Comparison of ENCODE assay signal across 9 cellular contexts in genomic region chr1:156130578-156130942, GRCh38. TPM values are rescaled to one million over a fixed set of nuclear protein-coding genes. Genes with fewer than 3 reads are reported as not detected.
A peak's percentile ranks its signal among the peaks of the same experiment; 100 is the strongest.
DNase-seq lines count a peak whose midpoint lies in the region; ATAC-seq and TF ChIP-seq lines count a peak whose summit lies in the region.
"Had no signal": no experiment of that assay in that cellular context is flagged by ENCODE, and none has a peak within 500 bp of the region (broad histone marks: within the 10 kb centered on the region; RNA-seq: fewer than 3 reads in every experiment).

No MANE protein-coding gene starts in this region.

- ATAC-seq in WTC11, result no peak
- peak in 2 of 4 donors; percentile 1 to 5 for ATAC-seq in psoas muscle
- ATAC-seq in GM21423 (IDR thresholded peaks at IDR 0.05; ENCODE audit: unreplicated experiment), result no peak

- H3K27ac ChIP-seq in AG04450 (ENCODE audit: low read depth, low read length) (peak overlapping the region; percentile 73), psoas muscle (peak overlapping the region; percentile 99)

- H3K9me3 Mint-ChIP-seq in WTC11, result no peaks in the 10 kb centered on the region
- peaks cover 2% of the 10 kb centered on the region for H3K9me3 Mint-ChIP-seq in glutamatergic neuron (ENCODE audit: unreplicated experiment)
- H3K9me3 Mint-ChIP-seq: activated T-helper 1 cell treated with anti-CD3 and anti-CD28 coated beads, Interleukin-12 subunit alpha, Interleukin-12 subunit beta, Interleukin-2, Interleukin-4 antibody, amounts not matched to agents 30 ng/mL and 10 ng/mL and 1 ng/mL, durations not matched to agents 14 hours and 24 hours and 36 hours had no signal

- H3K27ac Mint-ChIP-seq in WTC11, result no peak overlapping the region
- no peak overlapping the region for H3K27ac Mint-ChIP-seq in glutamatergic neuron (ENCODE audit: unreplicated experiment)

- intact Hi-C loops in psoas muscle (cut with DNase I), result loop anchor here (1.0 to 2.0 kb wide), 2 partner anchors 34 kb away; no protein-coding TSS in a partner anchor

- peaks cover 50% of the 10 kb centered on the region for H3K4me1 ChIP-seq in psoas muscle

- CTCF ChIA-PET in AG04450 (lab: Charles Lee), result interaction anchor here (1.1 to 32.7 kb wide), 9 partner anchors 9 to 167 kb away, joined by 3 to 682 read pairs (median 10); partner anchors contain the start of gene LMNA
- CTCF ChIA-PET in WTC11 (lab: Charles Lee), result interaction anchor here (0.5 to 28.0 kb wide), 37 partner anchors 7 to 212 kb away, joined by 3 to 1176 read pairs (median 5); partner anchors contain the start of genes ARHGEF2, BGLAP, KHDC4 and LAMTOR2

- DNase-seq in AG04450 (ENCODE audit: low read depth, low spot score), result no peak
- DNase-seq in WTC11 (ENCODE audit: low spot score), result no peak
- DNase-seq in glutamatergic neuron, result no peak
- DNase-seq in psoas muscle, result no peak
- DNase-seq in NCI-H146 (lab: John Stamatoyannopoulos, UW), result no peak
- DNase-seq in cerebellar cortex (ENCODE audit: low spot score), result no peak
- no peak for DNase-seq in NCI-H2196 (lab: John Stamatoyannopoulos, UW; ENCODE audit: unreplicated experiment)

- H3K36me3 ChIP-seq in psoas muscle (ENCODE audit: insufficient read depth in 1 of 2, low read depth in 1 of 2), result peaks cover 15 to 53% of the 10 kb centered on the region in 2 donors

- TF ChIP-seq CTCF in AG04450 (IDR thresholded peaks at IDR 0.05; ENCODE audit: low read depth, low read length) (no peak), WTC11 (IDR thresholded peaks at IDR 0.05) (peak; percentile 7; the same call in 1 of the 2 replicates), glutamatergic neuron (IDR thresholded peaks at IDR 0.05; ENCODE audit: partially characterized antibody, unreplicated experiment) (peak; percentile 43), psoas muscle (IDR thresholded peaks at IDR 0.05) (no peak)

- POLR2A ChIA-PET in AG04450 (lab: Yijun Ruan, JAX), result interaction anchor here (1.9 to 5.8 kb wide), 3 partner anchors 17 to 33 kb away, joined by 14 to 125 read pairs (median 36); partner anchors contain the start of gene LMNA
- POLR2A ChIA-PET in WTC11 (lab: Charles Lee), result interaction anchor here (1.0 to 2.7 kb wide), 7 partner anchors 15 to 152 kb away, joined by 3 to 24 read pairs (median 4); partner anchors contain the start of genes ARHGEF2, MEX3A and RAB25

- no peaks in the 10 kb centered on the region for H3K9me3 ChIP-seq in AG04450 (ENCODE audit: control insufficient read depth, insufficient read depth, low read length)
- no peaks in the 10 kb centered on the region for H3K9me3 ChIP-seq in psoas muscle

- H3K4me1 Mint-ChIP-seq in WTC11, result peaks cover 25% of the 10 kb centered on the region
- H3K4me1 Mint-ChIP-seq in glutamatergic neuron (ENCODE audit: low read depth, unreplicated experiment), result peaks cover 14% of the 10 kb centered on the region

- H3K27me3 ChIP-seq in AG04450 (ENCODE audit: control insufficient read depth, insufficient read depth, low read length), result no peaks in the 10 kb centered on the region
- H3K27me3 ChIP-seq in psoas muscle (ENCODE audit: insufficient read depth in 3 of 3, low read length in 2 of 3), result no peaks in the 10 kb centered on the region

- no peak overlapping the region for H3K4me3 Mint-ChIP-seq in WTC11
- no peak overlapping the region for H3K4me3 Mint-ChIP-seq in glutamatergic neuron (ENCODE audit: unreplicated experiment)
- H3K4me3 Mint-ChIP-seq: activated T-helper 1 cell treated with anti-CD3 and anti-CD28 coated beads, Interleukin-12 subunit alpha, Interleukin-12 subunit beta, Interleukin-2, Interleukin-4 antibody, amounts not matched to agents 30 ng/mL and 10 ng/mL and 1 ng/mL, durations not matched to agents 14 hours and 24 hours and 36 hours had no signal

- 76 to 85% (median 84%) methylated on average over 6 of the region's 6 CpGs for WGBS in psoas muscle, 3 donors

- H3K27me3 Mint-ChIP-seq in WTC11 (ENCODE audit: low read depth) (no peaks in the 10 kb centered on the region; the same call in 1 of the 2 replicates), glutamatergic neuron (ENCODE audit: unreplicated experiment) (peaks cover 11% of the 10 kb centered on the region)

- H3K36me3 Mint-ChIP-seq in WTC11 (peaks cover 6% of the 10 kb centered on the region), glutamatergic neuron (ENCODE audit: unreplicated experiment) (no peaks in the 10 kb centered on the region)

- H3K4me3 ChIP-seq in AG04450 (ENCODE audit: low read depth, low read length) (no peak overlapping the region), psoas muscle (peak overlapping the region; percentile 45)

TF ChIP-seq in WTC11, 78 proteins besides CTCF, POLR2A, EP300 and RAD21:
- TF ChIP-seq, protein P1, sequence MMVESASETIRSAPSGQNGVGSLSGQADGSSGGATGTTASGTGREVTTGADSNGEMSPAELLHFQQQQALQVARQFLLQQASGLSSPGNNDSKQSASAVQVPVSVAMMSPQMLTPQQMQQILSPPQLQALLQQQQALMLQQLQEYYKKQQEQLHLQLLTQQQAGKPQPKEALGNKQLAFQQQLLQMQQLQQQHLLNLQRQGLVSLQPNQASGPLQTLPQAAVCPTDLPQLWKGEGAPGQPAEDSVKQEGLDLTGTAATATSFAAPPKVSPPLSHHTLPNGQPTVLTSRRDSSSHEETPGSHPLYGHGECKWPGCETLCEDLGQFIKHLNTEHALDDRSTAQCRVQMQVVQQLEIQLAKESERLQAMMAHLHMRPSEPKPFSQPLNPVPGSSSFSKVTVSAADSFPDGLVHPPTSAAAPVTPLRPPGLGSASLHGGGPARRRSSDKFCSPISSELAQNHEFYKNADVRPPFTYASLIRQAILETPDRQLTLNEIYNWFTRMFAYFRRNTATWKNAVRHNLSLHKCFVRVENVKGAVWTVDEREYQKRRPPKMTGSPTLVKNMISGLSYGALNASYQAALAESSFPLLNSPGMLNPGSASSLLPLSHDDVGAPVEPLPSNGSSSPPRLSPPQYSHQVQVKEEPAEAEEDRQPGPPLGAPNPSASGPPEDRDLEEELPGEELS (CRISPR knock-in tag; IDR thresholded peaks at IDR 0.05), result no peak
- TF ChIP-seq, protein P2, sequence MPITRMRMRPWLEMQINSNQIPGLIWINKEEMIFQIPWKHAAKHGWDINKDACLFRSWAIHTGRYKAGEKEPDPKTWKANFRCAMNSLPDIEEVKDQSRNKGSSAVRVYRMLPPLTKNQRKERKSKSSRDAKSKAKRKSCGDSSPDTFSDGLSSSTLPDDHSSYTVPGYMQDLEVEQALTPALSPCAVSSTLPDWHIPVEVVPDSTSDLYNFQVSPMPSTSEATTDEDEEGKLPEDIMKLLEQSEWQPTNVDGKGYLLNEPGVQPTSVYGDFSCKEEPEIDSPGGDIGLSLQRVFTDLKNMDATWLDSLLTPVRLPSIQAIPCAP (CRISPR knock-in tag; IDR thresholded peaks at IDR 0.05), result no peak
- TF ChIP-seq TEAD1 (CRISPR knock-in tag; IDR thresholded peaks at IDR 0.05), result no peak
- no peak for TF ChIP-seq CREB1 (CRISPR knock-in tag; IDR thresholded peaks at IDR 0.05)
- TF ChIP-seq CREM (CRISPR knock-in tag; IDR thresholded peaks at IDR 0.05), result no peak
- TF ChIP-seq ZNF281 (CRISPR knock-in tag; IDR thresholded peaks at IDR 0.05), result no peak
- TF ChIP-seq SP1 (CRISPR knock-in tag; conservative IDR thresholded peaks at IDR 0.05), result no peak

RNA-seq across cellular contexts. Expression of gene LMNA, which starts 16.0 kb away (rescaled TPM):
- 365 and 382 TPM in 2 replicates for polyA plus RNA-seq in AG04450 (2011; rRNA removed)
- polyA minus RNA-seq in AG04450 (2011; rRNA and poly(A)+ RNA removed), result 379 and 407 TPM in 2 replicates
- total RNA-seq in WTC11 (2021), result 40.7 to 68.8 TPM (median 46.2 TPM) in 3 replicates
- total RNA-seq in glutamatergic neuron (ENCODE audit: unreplicated experiment), result 47.7 TPM
- 100 to 1,000 TPM; 161 to 392 (median 291) TPM for total RNA-seq in psoas muscle
- 100 to 1,000 TPM; 114 to 237 (median 138) TPM for polyA plus RNA-seq in psoas muscle

RNA-seq across cellular contexts. Expression of gene SEMA4A, which starts 22.8 kb away (rescaled TPM):
- polyA plus RNA-seq in AG04450 (2011; rRNA removed) (0.58 and 0.60 TPM in 2 replicates), psoas muscle (1 to 10 TPM in 1 of 3 donors, under 1 TPM in 2; 0.77 to 1.8 (median 0.82) TPM)
- 0.56 and 1.1 TPM in 2 replicates for polyA minus RNA-seq in AG04450 (2011; rRNA and poly(A)+ RNA removed)
- total RNA-seq in WTC11 (2021) (6.9 to 12.4 TPM (median 8.7 TPM) in 3 replicates), glutamatergic neuron (ENCODE audit: unreplicated experiment) (4.0 TPM), psoas muscle (1 to 10 TPM; 1.2 to 3.4 (median 2.4) TPM)

RNA-seq across cellular contexts. Expression of gene MEX3A, which starts 48.3 kb away (rescaled TPM):
- polyA plus RNA-seq in AG04450 (2011; rRNA removed), result 11.8 and 14.6 TPM in 2 replicates
- polyA minus RNA-seq in AG04450 (2011; rRNA and poly(A)+ RNA removed), result 13.9 and 14.3 TPM in 2 replicates
- 66.3 to 79.1 TPM (median 70.6 TPM) in 3 replicates for total RNA-seq in WTC11 (2021)
- total RNA-seq in glutamatergic neuron (ENCODE audit: unreplicated experiment), result 114 TPM
- under 1 TPM; 0.06 to 0.28 (median 0.11) TPM for total RNA-seq in psoas muscle
- polyA plus RNA-seq in psoas muscle, result under 1 TPM; 0.07 to 0.42 (median 0.22) TPM

Comparison
In these comparisons a context has a peak if more than half of its experiments do, and no peak if none do; other contexts are left out.
1. CTCF ChIP-seq: peak in WTC11 (single experiment) and glutamatergic neuron (single experiment); none in AG04450 (single experiment) and psoas muscle (single experiment).
2. RNA of gene MEX3A, which starts 48.3 kb away (total RNA-seq): 114 TPM in glutamatergic neuron (single experiment) and 66.3 to 79.1 TPM in WTC11; 0.06 to 0.28 TPM in psoas muscle; every median in the first group is over 10 times any median in the second.